ENCODE assay signal across 8 cellular contexts in genomic region chr7:30459591-30460245, GRCh38. TPM values are rescaled to one million over a fixed set of nuclear protein-coding genes. Genes with fewer than 3 reads are reported as not detected.
DNase-seq lines count a peak whose midpoint lies in the region; ATAC-seq and TF ChIP-seq lines count a peak whose summit lies in the region.

No MANE protein-coding gene starts in this region.

- peaks cover 54 to 94% (median 75%) of the 10 kb centered on the region in 10 experiments for H3K4me1 ChIP-seq in BLaER1 treated with 17β-estradiol and CSF1 and Interleukin-3, amounts not matched to agents 10 nM and 100 nM
- H3K4me1 ChIP-seq in RWPE2 (ENCODE audit: insufficient read depth, poor library complexity, severe bottlenecking): peaks cover 13% of the 10 kb centered on the region

- DNase-seq in RWPE2 (ENCODE audit: low spot score): no peak
- DNase-seq in fibroblast of pulmonary artery (ENCODE audit: low read depth): peak; percentile 98
- peak; percentile 93 for DNase-seq in renal cortical epithelial cell (ENCODE audit: low read depth)
- no peak for DNase-seq in ecto neural progenitor cell (ENCODE audit: low spot score)
- DNase-seq in middle frontal gyrus (ENCODE audit: extremely low spot score, low spot score): no peak

- H3K36me3 ChIP-seq in BLaER1 treated with 17β-estradiol and CSF1 and Interleukin-3, amounts not matched to agents 10 nM and 100 nM: peaks cover 7 to 32% (median 20%) of the 10 kb centered on the region in 11 experiments; a peak in 18 of 22 replicates
- no peaks in the 10 kb centered on the region for H3K36me3 ChIP-seq in RWPE2 (ENCODE audit: low read depth)

- TF ChIP-seq CTCF in RWPE2 (IDR thresholded peaks at IDR 0.05; ENCODE audit: poor library complexity, severe bottlenecking): no peak
- no peak for TF ChIP-seq CTCF in fibroblast of pulmonary artery (IDR thresholded peaks at IDR 0.05; ENCODE audit: low read length, missing control alignments)

- ATAC-seq in RWPE2 (ENCODE audit: low read depth): peak; percentile 89
- no peak for ATAC-seq in HG02798 (IDR thresholded peaks at IDR 0.05; ENCODE audit: poor library complexity, unreplicated experiment)
- ATAC-seq in GM18909 (IDR thresholded peaks at IDR 0.05; ENCODE audit: poor library complexity, unreplicated experiment): no peak

- no peak overlapping the region for H3K9ac ChIP-seq in BLaER1 treated with 17β-estradiol and CSF1 and Interleukin-3, amounts not matched to agents 10 nM and 100 nM

- H3K4me2 ChIP-seq in BLaER1 treated with 17β-estradiol and CSF1 and Interleukin-3, amounts not matched to agents 10 nM and 100 nM: peak overlapping the region; percentile 50 to 97 (median 91)

- H3K27me3 ChIP-seq in BLaER1 treated with 17β-estradiol and CSF1 and Interleukin-3, amounts not matched to agents 10 nM and 100 nM: peaks cover 0 to 8% (median 5%) of the 10 kb centered on the region in 11 experiments; a peak in 2 of 22 replicates
- H3K27me3 ChIP-seq in RWPE2 (ENCODE audit: insufficient read depth, poor library complexity, severe bottlenecking): no peaks in the 10 kb centered on the region

- H3K9me3 ChIP-seq in BLaER1 treated with 17β-estradiol and CSF1 and Interleukin-3, amounts not matched to agents 10 nM and 100 nM (replicated peaks in 1 of 11): no peaks in the 10 kb centered on the region
- H3K9me3 ChIP-seq in RWPE2 (ENCODE audit: severe bottlenecking): no peaks in the 10 kb centered on the region

- H4K20me1 ChIP-seq in BLaER1 treated with 17β-estradiol and CSF1 and Interleukin-3, amounts not matched to agents 10 nM and 100 nM: peaks cover 0 to 46% (median 22%) of the 10 kb centered on the region in 11 experiments; a peak in 17 of 22 replicates

- H3K4me3 ChIP-seq in BLaER1 treated with 17β-estradiol and CSF1 and Interleukin-3, amounts not matched to agents 10 nM and 100 nM: no peak overlapping the region
- H3K4me3 ChIP-seq in RWPE2 (ENCODE audit: severe bottlenecking): no peak overlapping the region
- H3K4me3 ChIP-seq in fibroblast of pulmonary artery (replicated peaks; ENCODE audit: low read depth, low read length): peak overlapping the region; percentile 20

- 0 out of 22 replicates have a peak overlapping the region, but pooled peaks of 1 of the 11 experiments have one; percentile 17 for H3K27ac ChIP-seq in BLaER1 treated with 17β-estradiol and CSF1 and Interleukin-3, amounts not matched to agents 10 nM and 100 nM
- H3K27ac ChIP-seq in RWPE2 (ENCODE audit: poor library complexity, severe bottlenecking): peak overlapping the region; percentile 51

RNA-seq across cellular contexts. Expression of gene NOD1, which starts 18.9 kb away (rescaled TPM):
- total RNA-seq in renal cortical epithelial cell: 3.1 and 5.6 TPM in 2 replicates

RNA-seq across cellular contexts. Expression of gene GGCT, which starts 44.9 kb away (rescaled TPM):
- total RNA-seq in renal cortical epithelial cell: 18.0 and 40.6 TPM in 2 replicates

Comparison
In these comparisons a context has a peak if more than half of its experiments do, and no peak if none do; other contexts are left out.
1. DNase-seq: peak in fibroblast of pulmonary artery (single experiment) and renal cortical epithelial cell (single experiment); none in RWPE2 (single experiment), ecto neural progenitor cell (single experiment) and middle frontal gyrus (single experiment).